Comparison of ENCODE assay signal across 9 cellular contexts in the genomic region with DNA sequence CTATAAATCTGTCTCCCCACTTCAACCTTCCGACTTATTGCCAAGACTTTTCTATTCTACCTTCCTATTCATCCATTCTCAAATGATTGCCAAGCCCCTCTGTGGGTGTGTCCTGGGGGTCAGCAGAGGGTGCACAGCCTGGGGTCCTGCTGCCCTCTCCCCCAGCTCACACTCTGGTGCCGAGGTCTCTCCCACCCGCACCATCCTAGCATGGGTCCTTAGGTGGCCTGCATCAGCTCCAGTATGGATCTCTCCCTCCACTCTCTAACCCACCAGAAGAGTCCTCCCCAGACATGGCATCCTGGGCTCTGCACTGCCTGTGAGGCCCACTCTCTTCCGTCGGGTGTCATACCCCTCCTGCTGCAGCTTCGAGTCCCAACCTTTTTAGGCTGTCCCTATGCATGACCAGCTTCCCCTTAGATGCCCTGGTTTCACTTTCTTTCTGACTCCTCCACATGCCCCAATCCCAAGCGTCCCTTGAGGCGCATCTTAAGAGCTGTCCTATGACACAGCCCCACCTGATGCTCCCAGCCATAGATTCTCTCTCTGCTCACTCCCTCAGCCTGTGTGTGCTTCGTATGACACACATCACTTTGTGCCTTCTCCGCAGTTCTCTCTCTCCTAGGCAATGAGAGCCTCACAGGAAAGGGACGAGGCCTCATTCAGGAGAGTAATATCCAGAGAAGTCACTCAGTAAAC. TPM values are rescaled to one million over a fixed set of nuclear protein-coding genes. Genes with fewer than 3 reads are reported as not detected.
DNase-seq lines count a peak whose midpoint lies in the region; ATAC-seq and TF ChIP-seq lines count a peak whose summit lies in the region.
"Had no signal": no experiment of that assay in that cellular context is flagged by ENCODE, and none has a peak within 500 bp of the region (broad histone marks: within the 10 kb centered on the region; RNA-seq: fewer than 3 reads in every experiment).

No MANE protein-coding gene starts in this region.

- H3K9me3 Mint-ChIP-seq in activated T-cell treated with anti-CD3 and anti-CD28 coated beads, Interleukin-2, amount 50 U/mL, for 72 hours = no peaks in the 10 kb centered on the region

- H3K36me3 ChIP-seq in cardiac muscle cell = peaks cover 18% of the 10 kb centered on the region
- peaks cover 23 to 29% of the 10 kb centered on the region in 2 donors for H3K36me3 ChIP-seq in thyroid gland

- H3K27me3 Mint-ChIP-seq in activated T-cell treated with anti-CD3 and anti-CD28 coated beads, Interleukin-2, amount 50 U/mL, for 72 hours (ENCODE audit: low read depth) = no peaks in the 10 kb centered on the region

- H3K27ac Mint-ChIP-seq in activated T-cell treated with anti-CD3 and anti-CD28 coated beads, Interleukin-2, amount 50 U/mL, for 72 hours = peak overlapping the region; percentile 2

- peaks cover 28% of the 10 kb centered on the region for H3K4me1 Mint-ChIP-seq in activated T-cell treated with anti-CD3 and anti-CD28 coated beads, Interleukin-2, amount 50 U/mL, for 72 hours (ENCODE audit: low read depth)

- H3K4me1 ChIP-seq in cardiac muscle cell (ENCODE audit: low read depth) = peaks cover 38% of the 10 kb centered on the region
- H3K4me1 ChIP-seq in thyroid gland = peaks cover 40 to 49% of the 10 kb centered on the region in 2 donors

- WGBS in thyroid gland, 2 donors = 90 to 96% methylated on average over 11 of the region's 11 CpGs

- TF ChIP-seq POLR2A in thyroid gland (IDR thresholded peaks at IDR 0.05) = no peak

- ATAC-seq in activated T-cell treated with anti-CD3 and anti-CD28 coated beads, Interleukin-2, amount 50 U/mL, for 72 hours (replicated peaks in 1 of 2) = peak; percentile 37 to 53
- ATAC-seq in GM18909 (IDR thresholded peaks at IDR 0.05; ENCODE audit: poor library complexity, unreplicated experiment) = no peak
- no peak for ATAC-seq in HG02642 (IDR thresholded peaks at IDR 0.05; ENCODE audit: poor library complexity, unreplicated experiment)

- intact Hi-C loops in thyroid gland (cut with DNase I) = no loop called here

- H3K36me3 Mint-ChIP-seq in activated T-cell treated with anti-CD3 and anti-CD28 coated beads, Interleukin-2, amount 50 U/mL, for 72 hours (ENCODE audit: insufficient read depth in 2 of 2) = peaks cover 11 to 30% of the 10 kb centered on the region in 2 donors

- H3K4me3 Mint-ChIP-seq in activated T-cell treated with anti-CD3 and anti-CD28 coated beads, Interleukin-2, amount 50 U/mL, for 72 hours = no peak overlapping the region

- no peak overlapping the region for H3K4me3 ChIP-seq in cardiac muscle cell
- no peak overlapping the region for H3K4me3 ChIP-seq in thyroid gland (replicated peaks in 1 of 3)

- DNase-seq in activated T-cell treated with anti-CD3 and anti-CD28 coated beads, Interleukin-2, amount 50 U/mL, for 72 hours = no peak
- DNase-seq in activated T-cell treated with anti-CD3 and anti-CD28 coated beads, Interleukin-2, amount 50 U/mL, for 48 hours = no peak
- DNase-seq in RPMI7951 (ENCODE audit: low read depth) (peak; percentile 27), cardiac muscle cell (ENCODE audit: low read depth in 1 of 2, low spot score in 1 of 2) (no peak), thyroid gland (no peak), SKM-1 treated with dmso at 0.1 percent for 144 hours (lab: John Stamatoyannopoulos, UW; ENCODE audit: unreplicated experiment) (no peak)
- DNase-seq: stimulated activated CD4-positive, alpha-beta T cell treated with anti-CD3 and anti-CD28 coated beads, Interleukin-12 subunit alpha, Interleukin-12 subunit beta, amount 100 ng/mL, for 4 hours had no signal

- TF ChIP-seq CTCF in cardiac muscle cell (IDR thresholded peaks at IDR 0.05; ENCODE audit: low read depth, low read length) (no peak), thyroid gland (IDR thresholded peaks at IDR 0.05) (no peak)

- H3K27me3 ChIP-seq in cardiac muscle cell = no peaks in the 10 kb centered on the region
- no peaks in the 10 kb centered on the region for H3K27me3 ChIP-seq in thyroid gland

- H3K9me3 ChIP-seq in cardiac muscle cell (ENCODE audit: low read depth) = no peaks in the 10 kb centered on the region
- no peaks in the 10 kb centered on the region for H3K9me3 ChIP-seq in thyroid gland

- H3K27ac ChIP-seq in cardiac muscle cell (peak overlapping the region; percentile 84), thyroid gland (peak overlapping the region; percentile 10 to 93 (median 90))

RNA-seq across cellular contexts. Expression of a gene that starts 43.9 kb away (rescaled TPM):
- 10 to 100 TPM; 70.0 to 74.9 TPM for total RNA-seq in activated T-cell treated with anti-CD3 and anti-CD28 coated beads, Interleukin-2, amount 50 U/mL, for 72 hours
- 22.2 and 24.3 TPM in 2 replicates for total RNA-seq in RPMI7951 (2014; rRNA removed; shearing (Covaris generic))
- total RNA-seq in cardiac muscle cell (24.3 and 25.7 TPM in 2 replicates), thyroid gland (10 to 100 TPM; 54.4 to 69.4 (median 60.1) TPM)
- polyA plus RNA-seq in cardiac muscle cell = 23.3 and 34.7 TPM in 2 replicates

RNA-seq across cellular contexts. Expression of a gene that starts 46.9 kb away (rescaled TPM):
- total RNA-seq in activated T-cell treated with anti-CD3 and anti-CD28 coated beads, Interleukin-2, amount 50 U/mL, for 72 hours = 10 to 100 TPM; 67.8 to 72.8 TPM
- 37.2 and 39.4 TPM in 2 replicates for total RNA-seq in RPMI7951 (2014; rRNA removed; shearing (Covaris generic))
- total RNA-seq in cardiac muscle cell = 77.2 and 131 TPM in 2 replicates
- 25.5 and 26.9 TPM in 2 replicates for polyA plus RNA-seq in cardiac muscle cell
- 100 to 1,000 TPM; 125 to 167 (median 137) TPM for total RNA-seq in thyroid gland

RNA-seq across cellular contexts. Expression of a gene that starts 52.2 kb away (rescaled TPM):
- total RNA-seq in activated T-cell treated with anti-CD3 and anti-CD28 coated beads, Interleukin-2, amount 50 U/mL, for 72 hours = 10 to 100 TPM; 22.5 to 25.1 TPM
- total RNA-seq in RPMI7951 (2014; rRNA removed; shearing (Covaris generic)) = 9.4 and 10.2 TPM in 2 replicates
- total RNA-seq in cardiac muscle cell = 23.7 and 26.6 TPM in 2 replicates
- 15.1 and 21.5 TPM in 2 replicates for polyA plus RNA-seq in cardiac muscle cell
- 10 to 100 TPM; 16.4 to 25.8 (median 24.3) TPM for total RNA-seq in thyroid gland

Comparison
In these comparisons a context has a peak if more than half of its experiments do, and no peak if none do; other contexts are left out.
1. ATAC-seq: peak in activated T-cell treated with anti-CD3 and anti-CD28 coated beads, Interleukin-2, amount 50 U/mL, for 72 hours (2 of 2); none in GM18909 (single experiment) and HG02642 (single experiment).